Comparison of ENCODE assay signal across 15 cellular contexts in genomic region chr20:15332711-15333160, GRCh38.
DNase-seq lines count a peak whose midpoint lies in the region; ATAC-seq, FAIRE-seq and TF ChIP-seq lines count a peak whose summit lies in the region.
"Had no signal": no experiment of that assay in that cellular context is flagged by ENCODE, and none has a peak within 500 bp of the region (broad histone marks: within the 10 kb centered on the region; RNA-seq: fewer than 3 reads in every experiment).

No MANE protein-coding gene starts in this region.

- intact Hi-C loops in GM12878 (cut with micrococcal nuclease; ENCODE audit: unreplicated experiment): no loop called here

- ATAC-seq in GM18873 (IDR thresholded peaks at IDR 0.05; ENCODE audit: low FRiP score, unreplicated experiment): peak; percentile 76
- peak; percentile 71 for ATAC-seq in GM21529 (IDR thresholded peaks at IDR 0.05; ENCODE audit: unreplicated experiment)
- ATAC-seq in HG03064 (IDR thresholded peaks at IDR 0.05; ENCODE audit: low read depth, unreplicated experiment): peak; percentile 78
- peak; percentile 79 for ATAC-seq in GM12878
- ATAC-seq: activated CD4-positive, CD25-positive, alpha-beta regulatory T cell treated with anti-CD3 and anti-CD28 coated beads, Interleukin-2, amount 50 U/mL, for 24 hours; activated T-cell treated with anti-CD3 and anti-CD28 coated beads, Interleukin-2, amount 50 U/mL, for 72 hours had no signal

- no peaks in the 10 kb centered on the region for H4K20me1 ChIP-seq in GM12878 (ENCODE audit: control insufficient read depth, insufficient read depth)

- POLR2A ChIA-PET in GM12878 (lab: Charles Lee): no interaction called here

- peak; percentile 61 for DNase-seq in GM12878 (ENCODE audit: low read depth, low spot score)
- no peak for DNase-seq in HAP-1 (ENCODE audit: low spot score in 2 of 2)
- DNase-seq in COR-L47 (lab: John Stamatoyannopoulos, UW): no peak
- DNase-seq in urothelium cell line (ENCODE audit: low spot score): no peak
- no peak for DNase-seq in NCI-H2107 treated with DMSO at 0.1 percent for 48 hours (lab: John Stamatoyannopoulos, UW; ENCODE audit: unreplicated experiment)
- DNase-seq: activated T-cell treated with anti-CD3 and anti-CD28 coated beads, Interleukin-2, amount 50 U/mL, for 72 hours; brain microvascular endothelial cell; SK-N-SH; stimulated activated CD4-positive, alpha-beta T cell treated with anti-CD3 and anti-CD28 coated beads, Interleukin-15, amount 100 ng/mL, for 24 hours had no signal

- H3K4me2 ChIP-seq in GM12878 (ENCODE audit: control insufficient read depth, insufficient read depth): peak overlapping the region; percentile 91
- H3K4me2 ChIP-seq: SK-N-SH had no signal

- CTCF ChIA-PET in GM12878 (lab: Yijun Ruan, JAX): no interaction called here

- SMC1A ChIA-PET in GM12878 (lab: Charles Lee; ENCODE audit: uncharacterized antibody, unreplicated experiment): interaction anchor here (0.8 to 0.9 kb wide), 2 partner anchors 28 to 68 kb away, joined by 3 read pairs; no protein-coding TSS in a partner anchor

- in situ Hi-C loops in GM12878 (cut with MboI): no loop called here
- in situ Hi-C loops in HAP-1 (cut with MboI; ENCODE audit: low sequenced_read_pairs): no loop called here

- H3K4me1 ChIP-seq in GM12878 (ENCODE audit: control insufficient read depth, insufficient read depth, low read length) (peaks cover 6% of the 10 kb centered on the region; the same call in 1 of the 2 replicates), HAP-1 (no peaks in the 10 kb centered on the region)

- TF ChIP-seq CTCF in GM12878 (IDR thresholded peaks at IDR 0.05 in 2 of 3, conservative IDR thresholded peaks at IDR 0.05 in 1 of 3; ENCODE audit: control insufficient read depth in 2 of 3, extremely low read depth in 1 of 3, insufficient read depth in 1 of 3, low read depth in 3 of 3, low read length in 3 of 3): no peak

- H3K36me3 ChIP-seq in GM12878 (ENCODE audit: control insufficient read depth in 2 of 2, insufficient read depth in 2 of 2, low read length in 1 of 2) (no peaks in the 10 kb centered on the region), HAP-1 (replicated peaks) (no peaks in the 10 kb centered on the region)
- H3K36me3 ChIP-seq: brain microvascular endothelial cell had no signal

- peak overlapping the region; percentile 64 for H3K4me3 ChIP-seq in GM12878
- H3K4me3 ChIP-seq in HAP-1: no peak overlapping the region

- FAIRE-seq in GM12878 (lab: Jason Lieb, UNC) (peak; percentile 41), urothelium cell line (lab: Jason Lieb, UNC) (no peak)
- FAIRE-seq: D721Med, HTR-8/SVneo had no signal

- no TSS peak for BruUV-seq in GM12878 (replicated peaks; lab: Mats Ljungman, UMichigan)

- no peak for TF ChIP-seq RAD21 in GM12878 (IDR thresholded peaks at IDR 0.05; ENCODE audit: insufficient read depth, low read depth, low read length)

- no peak for TF ChIP-seq EP300 in GM12878 (IDR thresholded peaks at IDR 0.05; ENCODE audit: borderline replicate concordance in 1 of 2, control insufficient read depth in 1 of 2, low read depth in 2 of 2, low read length in 2 of 2)

- TF ChIP-seq POLR2A in GM12878 (IDR thresholded peaks at IDR 0.05; ENCODE audit: low read depth, low read length): no peak

- H3K79me2 ChIP-seq in GM12878 (ENCODE audit: control insufficient read depth, insufficient read depth, low read length): no peaks in the 10 kb centered on the region

- peak overlapping the region; percentile 81 for H2AFZ ChIP-seq in GM12878 (ENCODE audit: control insufficient read depth, low read depth, low read length)

- RAD21 ChIA-PET in GM12878 (lab: Charles Lee; ENCODE audit: unreplicated experiment): no interaction called here

- H3K9me3 ChIP-seq in GM12878 (replicated peaks; ENCODE audit: control insufficient read depth, insufficient read depth, low read length) (no peaks in the 10 kb centered on the region; the same call in 2 of the 3 replicates), HAP-1 (no peaks in the 10 kb centered on the region)
- H3K9me3 ChIP-seq: SK-N-SH had no signal

- H3K27me3 ChIP-seq in GM12878 (replicated peaks in 1 of 2; ENCODE audit: control insufficient read depth in 2 of 2, insufficient read depth in 2 of 2, low read length in 1 of 2) (no peaks in the 10 kb centered on the region), HAP-1 (ENCODE audit: low read depth) (no peaks in the 10 kb centered on the region)
- H3K27me3 ChIP-seq: brain microvascular endothelial cell had no signal

- peak overlapping the region; percentile 73 for H3K27ac ChIP-seq in GM12878 (ENCODE audit: control insufficient read depth, insufficient read depth)
- H3K27ac ChIP-seq: brain microvascular endothelial cell had no signal

- peak overlapping the region; percentile 37; the same call in 1 of the 2 replicates for H3K9ac ChIP-seq in GM12878 (ENCODE audit: control insufficient read depth, insufficient read depth, low read length)
- H3K9ac ChIP-seq: SK-N-SH had no signal

- 0% methylated on average over 1 of the region's 1 CpG for WGBS in GM12878 (ENCODE audit: insufficient coverage, insufficient replicate concordance, low lambda C conversion rate, missing lambda C conversion rate)

TF ChIP-seq in GM12878, 131 proteins besides CTCF, POLR2A, EP300 and RAD21 (continues in another document):
- TF ChIP-seq CBX5 (IDR thresholded peaks at IDR 0.05; ENCODE audit: low read depth): peak; percentile 79; the same call in 1 of the 2 replicates
- no peak for TF ChIP-seq CUX1 (IDR thresholded peaks at IDR 0.05; ENCODE audit: insufficient replicate concordance, low read depth, low read length)
- TF ChIP-seq TARDBP (IDR thresholded peaks at IDR 0.05; ENCODE audit: borderline replicate concordance): no peak
- no peak for TF ChIP-seq SKIL (IDR thresholded peaks at IDR 0.05; ENCODE audit: low read depth, poor library complexity, severe bottlenecking)
- TF ChIP-seq MXI1 (IDR thresholded peaks at IDR 0.05; ENCODE audit: low read depth, low read length): no peak
- TF ChIP-seq ZBED1 (IDR thresholded peaks at IDR 0.05; ENCODE audit: borderline replicate concordance): no peak
- TF ChIP-seq MEF2A (IDR thresholded peaks at IDR 0.05; ENCODE audit: insufficient read depth, low read depth, low read length): 0 out of 2 replicates have a peak, but pooled peaks have one; percentile 27
- 0 out of 2 replicates have a peak, but pooled peaks have one; percentile 37 for TF ChIP-seq YY1 (IDR thresholded peaks at IDR 0.05; ENCODE audit: low read depth, low read length)
- TF ChIP-seq ZNF207 (IDR thresholded peaks at IDR 0.05; ENCODE audit: borderline replicate concordance): no peak
- no peak for TF ChIP-seq TCF12 (IDR thresholded peaks at IDR 0.05; ENCODE audit: low read depth, low read length)
- no peak for TF ChIP-seq SUZ12 (IDR thresholded peaks at IDR 0.05; ENCODE audit: unreplicated experiment)
- peak; percentile 69 for TF ChIP-seq NFIC (IDR thresholded peaks at IDR 0.05; ENCODE audit: low read depth, low read length)
- no peak for TF ChIP-seq SPI1 (IDR thresholded peaks at IDR 0.05; ENCODE audit: borderline replicate concordance, insufficient read depth, low read depth, low read length)
- no peak for TF ChIP-seq HDAC2 (IDR thresholded peaks at IDR 0.05)
